ENCODE assay signal across 25 cellular contexts in genomic region chr11:2662024-2662312, GRCh38.
"Had no signal": no experiment of that assay in that cellular context is flagged by ENCODE, and none has a peak within 500 bp of the region (broad histone marks: within the 10 kb centered on the region; RNA-seq: fewer than 3 reads in every experiment).

No MANE protein-coding gene starts in this region.

- H3K4me1 Mint-ChIP-seq: central memory CD8-positive, alpha-beta T cell; neural progenitor cell had no signal

- H3K9ac ChIP-seq: neural progenitor cell had no signal

- H3K4me1 ChIP-seq: esophagus squamous epithelium, gastroesophageal sphincter, left lung, lower lobe of right lung, neural progenitor cell, suprapubic skin, thyroid gland, upper lobe of left lung had no signal

- H3K4me3 Mint-ChIP-seq: central memory CD8-positive, alpha-beta T cell; dendritic cell treated with granulocyte-macrophage colony-stimulating factor and Interleukin-4, amounts not matched to agents 40 ng/mL and 50 ng/mL, for 4 days; effector memory CD8-positive, alpha-beta T cell; memory B cell; natural killer cell treated with Interleukin-12 subunit alpha and Interleukin-12 subunit beta and Interleukin-15 and Interleukin-18, amount 100 ng/mL, for 72 hours; neural progenitor cell had no signal

- H3K27ac Mint-ChIP-seq: dendritic cell treated with granulocyte-macrophage colony-stimulating factor and Interleukin-4, amounts not matched to agents 40 ng/mL and 50 ng/mL, for 4 days; effector memory CD8-positive, alpha-beta T cell; memory B cell; natural killer cell treated with Interleukin-12 subunit alpha and Interleukin-12 subunit beta and Interleukin-15 and Interleukin-18, amount 100 ng/mL, for 72 hours; neural progenitor cell had no signal

- H3K36me3 Mint-ChIP-seq: natural killer cell treated with Interleukin-12 subunit alpha and Interleukin-12 subunit beta and Interleukin-15 and Interleukin-18, amount 100 ng/mL, for 72 hours had no signal

- H2AFZ ChIP-seq: neural progenitor cell had no signal

- H3K4me2 ChIP-seq: neural progenitor cell had no signal

- H3K27ac ChIP-seq: epithelial cell of prostate, esophagus squamous epithelium, gastroesophageal sphincter, left lung, lower lobe of right lung, neural progenitor cell, psoas muscle, sigmoid colon, skin epidermis, suprapubic skin, thyroid gland, upper lobe of left lung had no signal

- H3K36me3 ChIP-seq: neural progenitor cell, sigmoid colon, suprapubic skin, thyroid gland had no signal

- H3K9me3 ChIP-seq: thyroid gland had no signal

- H3K27me3 Mint-ChIP-seq: central memory CD8-positive, alpha-beta T cell; dendritic cell treated with granulocyte-macrophage colony-stimulating factor and Interleukin-4, amounts not matched to agents 40 ng/mL and 50 ng/mL, for 4 days; memory B cell had no signal

- ATAC-seq: effector memory CD8-positive, alpha-beta T cell; gastroesophageal sphincter; left lung; lower lobe of right lung; natural killer cell treated with Interleukin-12 subunit alpha and Interleukin-12 subunit beta and Interleukin-15 and Interleukin-18, amount 100 ng/mL, for 72 hours had no signal

- DNase-seq: effector memory CD8-positive, alpha-beta T cell; esophagus squamous epithelium; foreskin fibroblast; glutamatergic neuron; islet precursor cell; lower lobe of right lung; midbrain; occipital lobe; psoas muscle; retina; sigmoid colon; stimulated activated CD4-positive, alpha-beta T cell treated with anti-CD3 and anti-CD28 coated beads, Interleukin-12 subunit alpha, Interleukin-12 subunit beta, amount 100 ng/mL, for 4 hours; stimulated activated naive CD4-positive, alpha-beta T cell; thyroid gland; upper lobe of left lung had no signal

- H3K9me3 Mint-ChIP-seq: central memory CD8-positive, alpha-beta T cell; natural killer cell treated with Interleukin-12 subunit alpha and Interleukin-12 subunit beta and Interleukin-15 and Interleukin-18, amount 100 ng/mL, for 72 hours had no signal

- H3K27me3 ChIP-seq: esophagus squamous epithelium, gastroesophageal sphincter, left lung, neural progenitor cell, sigmoid colon, suprapubic skin, thyroid gland, upper lobe of left lung had no signal

- H3K4me3 ChIP-seq: esophagus squamous epithelium, gastroesophageal sphincter, left lung, lower lobe of right lung, neural progenitor cell, psoas muscle, sigmoid colon, skin epidermis, suprapubic skin, thyroid gland, upper lobe of left lung had no signal
